In the genomic region with DNA sequence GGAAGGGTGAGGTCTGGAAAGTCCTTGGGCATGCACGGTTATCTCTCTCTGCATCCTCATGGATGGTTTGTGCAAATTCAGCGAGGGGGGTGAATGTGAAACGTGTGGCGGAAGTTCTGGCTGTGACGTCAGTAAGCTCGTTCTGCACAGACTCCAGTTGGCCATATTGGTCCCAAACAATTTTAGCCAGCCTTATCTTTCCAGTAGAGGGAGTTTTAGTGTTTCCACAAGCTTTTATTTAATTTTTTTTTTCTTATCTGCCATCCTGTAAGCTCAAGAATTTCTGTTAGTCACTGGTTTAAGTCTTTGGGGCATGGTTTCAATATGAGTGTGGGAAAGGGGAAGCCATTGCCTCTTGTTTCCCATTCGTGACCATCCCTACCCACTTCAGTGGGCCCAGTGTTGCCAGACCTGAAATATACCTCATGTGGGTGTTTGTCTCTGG, we compare ENCODE assay signal across 17 cellular contexts. TPM values are rescaled to one million over a fixed set of nuclear protein-coding genes. Genes with fewer than 3 reads are reported as not detected.
DNase-seq lines count a peak whose midpoint lies in the region; ATAC-seq and TF ChIP-seq lines count a peak whose summit lies in the region.
"Had no signal": no experiment of that assay in that cellular context is flagged by ENCODE, and none has a peak within 500 bp of the region (broad histone marks: within the 10 kb centered on the region; RNA-seq: fewer than 3 reads in every experiment).

No MANE protein-coding gene starts in this region.

- no peaks in the 10 kb centered on the region for H3K27me3 Mint-ChIP-seq in activated T-helper 17 cell treated with anti-CD3 and anti-CD28 coated beads, Interleukin-2, amount 50 U/mL, for 72 hours
- peaks cover 3% of the 10 kb centered on the region for H3K27me3 Mint-ChIP-seq in nephron progenitor cell (ENCODE audit: low read depth, poor library complexity)

- H3K36me3 ChIP-seq in BE2C: no peaks in the 10 kb centered on the region

- peak; percentile 87 for ATAC-seq in activated T-helper 17 cell treated with anti-CD3 and anti-CD28 coated beads, Interleukin-2, amount 50 U/mL, for 72 hours (replicated peaks)
- no peak for ATAC-seq in GM18861 (IDR thresholded peaks at IDR 0.05; ENCODE audit: unreplicated experiment)

- H3K4me1 ChIP-seq in BE2C: no peaks in the 10 kb centered on the region

- CTCF ChIA-PET in RWPE1 (lab: Yijun Ruan, JAX): interaction anchor here (0.6 kb wide), 1 partner anchor 1280 kb away, joined by 5 read pairs; no protein-coding TSS in a partner anchor

- H3K36me3 Mint-ChIP-seq in activated T-helper 17 cell treated with anti-CD3 and anti-CD28 coated beads, Interleukin-2, amount 50 U/mL, for 72 hours (ENCODE audit: low read depth): no peaks in the 10 kb centered on the region
- H3K36me3 Mint-ChIP-seq in nephron progenitor cell (ENCODE audit: low read depth): no peaks in the 10 kb centered on the region

- no peaks in the 10 kb centered on the region for H3K9me3 Mint-ChIP-seq in activated T-helper 17 cell treated with anti-CD3 and anti-CD28 coated beads, Interleukin-2, amount 50 U/mL, for 72 hours
- H3K9me3 Mint-ChIP-seq in nephron progenitor cell: no peaks in the 10 kb centered on the region
- H3K9me3 Mint-ChIP-seq: activated CD4-positive, alpha-beta T cell treated with anti-CD3 and anti-CD28 coated beads, Interleukin-2, amount 10 ng/mL, durations not matched to agents 7 days and 5 days; central memory CD8-positive, alpha-beta T cell; neural crest cell; T-helper 1 cell treated with Interleukin-12 subunit alpha and Interleukin-12 subunit beta and Interleukin-4 antibody, amounts not matched to agents 30 μg/mL and 1 μg/mL, for 36 hours had no signal

- H3K4me3 ChIP-seq in BE2C (ENCODE audit: low read depth, low read length) (no peak overlapping the region), fibroblast of the aortic adventitia (ENCODE audit: low read depth, low read length) (no peak overlapping the region)

- H3K27ac Mint-ChIP-seq in activated T-helper 17 cell treated with anti-CD3 and anti-CD28 coated beads, Interleukin-2, amount 50 U/mL, for 72 hours: peak overlapping the region; percentile 71
- no peak overlapping the region for H3K27ac Mint-ChIP-seq in nephron progenitor cell
- H3K27ac Mint-ChIP-seq: activated CD4-positive, alpha-beta T cell treated with anti-CD3 and anti-CD28 coated beads, Interleukin-2, amount 10 ng/mL, durations not matched to agents 7 days and 5 days; T-helper 1 cell treated with Interleukin-12 subunit alpha and Interleukin-12 subunit beta and Interleukin-4 antibody, amounts not matched to agents 30 μg/mL and 1 μg/mL, for 36 hours had no signal

- TF ChIP-seq CTCF in BE2C (IDR thresholded peaks at IDR 0.05; ENCODE audit: low read depth, low read length): peak; percentile 14; the same call in 1 of the 2 replicates
- TF ChIP-seq CTCF in fibroblast of the aortic adventitia (IDR thresholded peaks at IDR 0.05; ENCODE audit: insufficient read depth, low read length): peak; percentile 30
- TF ChIP-seq CTCF in RWPE1 (conservative IDR thresholded peaks at IDR 0.05; ENCODE audit: low read depth): no peak
- no peak for TF ChIP-seq CTCF in nephron progenitor cell (IDR thresholded peaks at IDR 0.05)

- DNase-seq in BE2C (peak; percentile 25), HCEC 1CT (peak; percentile 48), fibroblast of the aortic adventitia (ENCODE audit: low read depth) (peak; percentile 51), T1000 (lab: John Stamatoyannopoulos, UW) (no peak), RWPE1 (ENCODE audit: low spot score) (no peak), nephron progenitor cell (no peak)
- DNase-seq: activated CD4-positive, alpha-beta T cell treated with anti-CD3 and anti-CD28 coated beads, Interleukin-2, amount 10 ng/mL, durations not matched to agents 7 days and 5 days; activated effector memory CD4-positive, alpha-beta T cell treated with anti-CD3 and anti-CD28 coated beads, Interleukin-2, amount 50 U/mL, for 16 hours; C1 segment of cervical spinal cord; NCI-H1048; NCI-H345 had no signal

- no peaks in the 10 kb centered on the region for H3K9me3 ChIP-seq in BE2C

- H3K27ac ChIP-seq in RWPE1: no peak overlapping the region

- peaks cover 24% of the 10 kb centered on the region for H3K4me1 Mint-ChIP-seq in activated T-helper 17 cell treated with anti-CD3 and anti-CD28 coated beads, Interleukin-2, amount 50 U/mL, for 72 hours
- no peaks in the 10 kb centered on the region for H3K4me1 Mint-ChIP-seq in nephron progenitor cell
- H3K4me1 Mint-ChIP-seq: central memory CD8-positive, alpha-beta T cell had no signal

- POLR2A ChIA-PET in RWPE1 (lab: Yijun Ruan, JAX; ENCODE audit: low non-redundant PET): no interaction called here

- no peaks in the 10 kb centered on the region for H3K27me3 ChIP-seq in BE2C

- peak overlapping the region; percentile 29 for H3K4me3 Mint-ChIP-seq in activated T-helper 17 cell treated with anti-CD3 and anti-CD28 coated beads, Interleukin-2, amount 50 U/mL, for 72 hours
- H3K4me3 Mint-ChIP-seq in nephron progenitor cell: no peak overlapping the region
- H3K4me3 Mint-ChIP-seq: activated CD4-positive, alpha-beta T cell treated with anti-CD3 and anti-CD28 coated beads, Interleukin-2, amount 10 ng/mL, durations not matched to agents 7 days and 5 days; central memory CD8-positive, alpha-beta T cell; neural crest cell; T-helper 1 cell treated with Interleukin-12 subunit alpha and Interleukin-12 subunit beta and Interleukin-4 antibody, amounts not matched to agents 30 μg/mL and 1 μg/mL, for 36 hours had no signal

RNA-seq across cellular contexts. Expression of gene HLF, which starts 39.0 kb away (rescaled TPM):
- polyA plus RNA-seq in BE2C (2012; ENCODE audit: insufficient read depth, insufficient read length, low read depth): 4.1 TPM
- total RNA-seq in activated T-helper 17 cell treated with anti-CD3 and anti-CD28 coated beads, Interleukin-2, amount 50 U/mL, for 72 hours: 10 to 100 TPM; 21.7 to 46.3 TPM
- 4.4 TPM in 1 of 2 replicates, not detected in the other for total RNA-seq in fibroblast of the aortic adventitia (ENCODE audit: low replicate concordance)
- total RNA-seq: lung microvascular endothelial cell, neural crest cell had no signal

Comparison
In these comparisons a context has a peak if more than half of its experiments do, and no peak if none do; other contexts are left out.
1. DNase-seq: peak in BE2C (single experiment), HCEC 1CT (single experiment) and fibroblast of the aortic adventitia (single experiment); none in T1000 (single experiment), RWPE1 (single experiment) and nephron progenitor cell (single experiment).
2. CTCF ChIP-seq: peak in BE2C (single experiment) and fibroblast of the aortic adventitia (single experiment); none in RWPE1 (single experiment) and nephron progenitor cell (single experiment).